ENCODE assay signal across 8 cellular contexts in the genomic region with DNA sequence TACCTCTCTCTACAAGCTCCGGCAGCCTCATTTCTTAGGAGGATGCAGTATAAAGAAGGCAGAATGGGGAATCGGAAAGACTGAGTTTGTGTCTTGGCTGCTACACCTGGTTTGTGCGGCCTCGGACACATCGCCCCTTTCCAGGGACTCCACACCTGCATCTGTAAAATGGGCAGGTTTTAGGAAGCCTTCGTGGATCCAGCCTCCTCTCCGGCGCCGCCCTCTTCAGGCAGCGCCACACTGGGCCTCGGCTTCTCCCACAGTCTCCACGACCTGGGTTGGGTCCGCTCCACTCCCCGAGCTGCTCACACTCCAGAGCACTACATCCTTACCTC. TPM values are rescaled to one million over a fixed set of nuclear protein-coding genes. Genes with fewer than 3 reads are reported as not detected.
DNase-seq lines count a peak whose midpoint lies in the region; ATAC-seq, FAIRE-seq and TF ChIP-seq lines count a peak whose summit lies in the region.

No MANE protein-coding gene starts in this region.

- H3K4me1 ChIP-seq in small intestine (ENCODE audit: control insufficient read depth in 2 of 2, insufficient read depth in 1 of 2, low read depth in 1 of 2, low read length in 1 of 2), result peaks cover 0 to 2% of the 10 kb centered on the region in 2 donors

- 0 to 6% (median 6%) methylated on average over 13 to 14 of the region's 14 CpGs for WGBS in small intestine, 3 donors

- H3K27ac Mint-ChIP-seq in activated B cell treated with CpG ODN at 0.5 μM for 24 hours, result peak overlapping the region; percentile 92

- intact Hi-C loops in activated B cell treated with CpG ODN at 0.5 μM for 24 hours (cut with micrococcal nuclease), result loop anchor here (1.0 to 10.0 kb wide), 7 partner anchors 38 to 984 kb away; a partner anchor contains a TSS
- intact Hi-C loops in left ventricle myocardium superior (cut with micrococcal nuclease), result loop anchor here (5.0 to 10.0 kb wide), 2 partner anchors 187 to 285 kb away; no protein-coding TSS in a partner anchor

- in situ Hi-C loops in G401 (cut with HindIII; ENCODE audit: low sequenced_read_pairs), result no loop called here

- no peaks in the 10 kb centered on the region for H3K9me3 ChIP-seq in small intestine (ENCODE audit: control insufficient read depth, low read depth)

- H3K4me3 Mint-ChIP-seq in activated B cell treated with CpG ODN at 0.5 μM for 24 hours, result peak overlapping the region; percentile 98

- peak; percentile 23 for ATAC-seq in GM18502 (IDR thresholded peaks at IDR 0.05; ENCODE audit: poor library complexity, unreplicated experiment)
- ATAC-seq in HG02852 (IDR thresholded peaks at IDR 0.05; ENCODE audit: unreplicated experiment), result peak; percentile 15
- peak; percentile 5 for ATAC-seq in activated B cell treated with CpG ODN at 0.5 μM for 24 hours (ENCODE audit: low read depth)
- peak; percentile 0 for ATAC-seq in left ventricle myocardium superior

- H3K9me3 Mint-ChIP-seq in activated B cell treated with CpG ODN at 0.5 μM for 24 hours, result no peaks in the 10 kb centered on the region

- POLR2A ChIA-PET in activated B cell treated with CpG ODN at 0.5 μM for 24 hours (lab: Charles Lee), result interaction anchor here (0.5 to 3.4 kb wide), 14 partner anchors 99 to 1693 kb away, joined by 3 to 26 read pairs (median 4); a partner anchor contains a TSS

- no peaks in the 10 kb centered on the region for H3K27me3 ChIP-seq in small intestine (ENCODE audit: control insufficient read depth in 2 of 2, insufficient read depth in 2 of 2, low read length in 2 of 2)

- no peak for TF ChIP-seq CTCF in activated B cell treated with CpG ODN at 0.5 μM for 24 hours (IDR thresholded peaks at IDR 0.05)

- H3K4me3 ChIP-seq in small intestine (ENCODE audit: low read depth in 1 of 2, low read length in 2 of 2), result peak overlapping the region; percentile 70 to 82

- peaks cover 29% of the 10 kb centered on the region for H3K4me1 Mint-ChIP-seq in activated B cell treated with CpG ODN at 0.5 μM for 24 hours

- DNase-seq in activated B cell treated with CpG ODN at 0.5 μM for 24 hours (no peak), left ventricle myocardium superior (no peak), small intestine (no peak), nucleus accumbens (lab: John Stamatoyannopoulos, UW) (no peak), NAMALWA (ENCODE audit: low spot score) (no peak), G401 (ENCODE audit: low spot score) (no peak)

- H3K36me3 ChIP-seq in small intestine (ENCODE audit: control insufficient read depth in 2 of 2, insufficient read depth in 2 of 2, low read length in 2 of 2), result peaks cover 0 to 7% of the 10 kb centered on the region in 2 donors

- H3K27ac ChIP-seq in small intestine (ENCODE audit: low read depth in 1 of 2, low read length in 1 of 2), result peak overlapping the region; percentile 97 to 98

- H3K27me3 Mint-ChIP-seq in activated B cell treated with CpG ODN at 0.5 μM for 24 hours, result no peaks in the 10 kb centered on the region

- CTCF ChIA-PET in activated B cell treated with CpG ODN at 0.5 μM for 24 hours (lab: Charles Lee), result interaction anchor here (1.7 to 1.9 kb wide), 2 partner anchors 38 to 182 kb away, joined by 7 read pairs; no protein-coding TSS in a partner anchor

- H3K36me3 Mint-ChIP-seq in activated B cell treated with CpG ODN at 0.5 μM for 24 hours (ENCODE audit: low read depth), result peaks cover 17% of the 10 kb centered on the region

- FAIRE-seq in small intestine (lab: Jason Lieb, UNC), result no peak

RNA-seq across cellular contexts. Expression of a gene that starts 0.3 kb away (rescaled TPM):
- total RNA-seq in activated B cell treated with CpG ODN at 0.5 μM for 24 hours (30.1 and 31.4 TPM in 2 replicates), left ventricle myocardium superior (587 TPM)
- polyA plus RNA-seq in small intestine, result 100 to 1,000 TPM in 1 of 3 donors, 10 to 100 TPM in 2; 65.9 to 105 (median 78.0) TPM
- 14.8 and 18.0 TPM in 2 replicates for total RNA-seq in G401 (2014; rRNA removed; shearing (Covaris generic))

Comparison
In these comparisons a context has a peak if more than half of its experiments do, and no peak if none do; other contexts are left out.
1. RNA of a gene that starts 0.3 kb away (total RNA-seq): 587 TPM in left ventricle myocardium superior (single experiment); 30.1 to 31.4 TPM in activated B cell treated with CpG ODN at 0.5 μM for 24 hours and 14.8 to 18.0 TPM in G401; every median in the first group is over 10 times any median in the second.
2. Peak in every context shown above with its lines, with median percentiles within 50 percentile points of each other: ATAC-seq.